ENCODE assay signal across 8 cellular contexts in genomic region chr16:74623214-74623842, GRCh38. TPM values are rescaled to one million over a fixed set of nuclear protein-coding genes. Genes with fewer than 3 reads are reported as not detected.
DNase-seq lines count a peak whose midpoint lies in the region; FAIRE-seq and TF ChIP-seq lines count a peak whose summit lies in the region.

No MANE protein-coding gene starts in this region.

- FAIRE-seq in H54 (lab: Jason Lieb, UNC): no peak

- no peak for DNase-seq in activated naive CD4-positive, alpha-beta T cell treated with anti-CD3 and anti-CD28 coated beads for 36 hours
- DNase-seq in activated naive CD4-positive, alpha-beta T cell treated with Interleukin-2 at 50 U/mL for 16 hours: no peak
- DNase-seq in NAMALWA (ENCODE audit: low spot score) (peak; percentile 80), astrocyte of the cerebellum (ENCODE audit: low read depth) (peak; percentile 45), immature natural killer cell (peak; percentile 24 to 41 (median 37)), superior temporal gyrus (ENCODE audit: extremely low spot score) (peak; percentile 87), H54 (ENCODE audit: insufficient read length, low spot score) (no peak), ureter (ENCODE audit: low spot score) (no peak)

- TF ChIP-seq CTCF in astrocyte of the cerebellum (IDR thresholded peaks at IDR 0.05; ENCODE audit: low read depth, low read length, missing control alignments): peak; percentile 59

- H3K36me3 Mint-ChIP-seq in activated naive CD4-positive, alpha-beta T cell treated with anti-CD3 and anti-CD28 coated beads for 36 hours (ENCODE audit: low read depth): peaks cover 66% of the 10 kb centered on the region
- H3K36me3 Mint-ChIP-seq in immature natural killer cell: peaks cover 10 to 55% (median 16%) of the 10 kb centered on the region in 3 donors

- peaks cover 38% of the 10 kb centered on the region for H3K4me1 Mint-ChIP-seq in activated naive CD4-positive, alpha-beta T cell treated with anti-CD3 and anti-CD28 coated beads for 36 hours (ENCODE audit: low read depth)
- peaks cover 0 to 5% of the 10 kb centered on the region in 2 donors for H3K4me1 Mint-ChIP-seq in immature natural killer cell

- no peak overlapping the region for H3K4me3 ChIP-seq in astrocyte of the cerebellum (ENCODE audit: low read depth, low read length)

- no peak overlapping the region for H3K4me3 Mint-ChIP-seq in activated naive CD4-positive, alpha-beta T cell treated with anti-CD3 and anti-CD28 coated beads for 36 hours
- H3K4me3 Mint-ChIP-seq in immature natural killer cell: no peak overlapping the region

- in situ Hi-C loops in astrocyte of the cerebellum (cut with HindIII; ENCODE audit: low sequenced_read_pairs): no loop called here

- CTCF ChIA-PET in activated naive CD4-positive, alpha-beta T cell treated with anti-CD3 and anti-CD28 coated beads for 36 hours (lab: Charles Lee): interaction anchor here (0.7 to 1.7 kb wide), 6 partner anchors 13 to 157 kb away, joined by 3 to 12 read pairs (median 4); no protein-coding TSS in a partner anchor

- no peak for TF ChIP-seq POLR2A in H54 (IDR thresholded peaks at IDR 0.05; ENCODE audit: low read depth, low read length)

- H3K9me3 Mint-ChIP-seq in activated naive CD4-positive, alpha-beta T cell treated with anti-CD3 and anti-CD28 coated beads for 36 hours: no peaks in the 10 kb centered on the region
- H3K9me3 Mint-ChIP-seq in immature natural killer cell: no peaks in the 10 kb centered on the region

- H3K27ac Mint-ChIP-seq in activated naive CD4-positive, alpha-beta T cell treated with anti-CD3 and anti-CD28 coated beads for 36 hours: peak overlapping the region; percentile 47
- H3K27ac Mint-ChIP-seq in immature natural killer cell: peak overlapping the region in 4 of 6 donors; percentile 38 to 67 (median 52)

- H3K27me3 Mint-ChIP-seq in activated naive CD4-positive, alpha-beta T cell treated with anti-CD3 and anti-CD28 coated beads for 36 hours (ENCODE audit: low read depth): no peaks in the 10 kb centered on the region
- peaks cover 0 to 2% (median 0%) of the 10 kb centered on the region in 3 donors for H3K27me3 Mint-ChIP-seq in immature natural killer cell (ENCODE audit: low read depth in 3 of 3)

- intact Hi-C loops in activated naive CD4-positive, alpha-beta T cell treated with anti-CD3 and anti-CD28 coated beads for 36 hours (cut with micrococcal nuclease): no loop called here

RNA-seq across cellular contexts. Expression of gene GLG1, which starts 16.4 kb away (rescaled TPM):
- total RNA-seq in activated naive CD4-positive, alpha-beta T cell treated with anti-CD3 and anti-CD28 coated beads for 36 hours: 10 to 100 TPM; 60.8 to 62.0 TPM
- 100 to 1,000 TPM in 1 of 3 donors, 10 to 100 TPM in 2; 80.8 to 190 (median 86.3) TPM for polyA plus RNA-seq in immature natural killer cell
- 121 TPM for total RNA-seq in ureter

RNA-seq across cellular contexts. Expression of gene RFWD3, which starts 43.3 kb away (rescaled TPM):
- 100 to 1,000 TPM; 114 to 124 TPM for total RNA-seq in activated naive CD4-positive, alpha-beta T cell treated with anti-CD3 and anti-CD28 coated beads for 36 hours
- polyA plus RNA-seq in immature natural killer cell: 10 to 100 TPM in 2 of 3 donors, 1 to 10 TPM in 1; 8.3 to 21.7 (median 14.5) TPM
- 29.7 TPM for total RNA-seq in ureter

Comparison
In these comparisons a context has a peak if more than half of its experiments do, and no peak if none do; other contexts are left out.
1. DNase-seq: peak in NAMALWA (single experiment), astrocyte of the cerebellum (single experiment), immature natural killer cell (3 of 3) and superior temporal gyrus (single experiment); none in activated naive CD4-positive, alpha-beta T cell treated with anti-CD3 and anti-CD28 coated beads for 36 hours (single experiment), activated naive CD4-positive, alpha-beta T cell treated with Interleukin-2 at 50 U/mL for 16 hours (single experiment), H54 (single experiment) and ureter (single experiment).